In the genomic region with DNA sequence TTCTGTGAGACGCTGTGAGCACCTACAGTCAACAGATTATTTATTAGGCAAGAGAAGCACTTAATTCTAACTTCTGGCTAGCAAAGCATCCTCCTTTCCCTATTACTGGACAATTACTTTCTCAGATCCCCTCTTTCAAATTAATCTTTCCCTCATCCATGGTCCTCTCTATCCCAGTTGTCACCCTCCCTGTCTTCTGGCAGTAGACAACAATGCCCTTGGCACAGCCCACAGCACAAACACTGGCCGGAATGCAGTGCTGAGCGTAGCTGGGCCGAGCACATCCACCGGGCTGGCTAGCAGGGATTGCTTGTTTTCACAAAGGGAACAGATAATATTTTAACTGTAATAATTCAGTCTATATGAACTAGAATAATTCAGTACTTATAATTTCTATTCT, we compare ENCODE assay signal across 15 cellular contexts.
DNase-seq lines count a peak whose midpoint lies in the region; ATAC-seq and TF ChIP-seq lines count a peak whose summit lies in the region.
"Had no signal": no experiment of that assay in that cellular context is flagged by ENCODE, and none has a peak within 500 bp of the region (broad histone marks: within the 10 kb centered on the region; RNA-seq: fewer than 3 reads in every experiment).

No MANE protein-coding gene starts in this region.

- WGBS in psoas muscle, 3 donors = 24 to 39% (median 35%) methylated on average over 5 of the region's 5 CpGs
- 78 to 82% methylated on average over 5 of the region's 5 CpGs for WGBS in thyroid gland, 2 donors

- H3K4me1 ChIP-seq in ascending aorta (peaks cover 4 to 17% of the 10 kb centered on the region in 2 donors), psoas muscle (peaks cover 13% of the 10 kb centered on the region), thyroid gland (no peaks in the 10 kb centered on the region)
- H3K4me1 ChIP-seq: gastrocnemius medialis had no signal

- peak overlapping the region; percentile 82 to 85 for H3K27ac ChIP-seq in ascending aorta
- no peak overlapping the region for H3K27ac ChIP-seq in psoas muscle
- no peak overlapping the region for H3K27ac ChIP-seq in thyroid gland
- H3K27ac ChIP-seq: gastrocnemius medialis, Peyer's patch had no signal

- TF ChIP-seq CTCF in ascending aorta (IDR thresholded peaks at IDR 0.05) (no peak), psoas muscle (IDR thresholded peaks at IDR 0.05) (no peak), thyroid gland (IDR thresholded peaks at IDR 0.05) (no peak), GM10248 (IDR thresholded peaks at IDR 0.05; ENCODE audit: control extremely low read depth, extremely low read depth, low read depth, missing control alignments) (no peak)

- H3K27me3 ChIP-seq in ascending aorta = no peaks in the 10 kb centered on the region
- peaks cover 0 to 3% (median 0%) of the 10 kb centered on the region in 3 donors for H3K27me3 ChIP-seq in psoas muscle (ENCODE audit: insufficient read depth in 3 of 3, low read length in 2 of 3)
- no peaks in the 10 kb centered on the region for H3K27me3 ChIP-seq in thyroid gland
- H3K27me3 ChIP-seq: gastrocnemius medialis, Peyer's patch had no signal

- intact Hi-C loops in ascending aorta (cut with DNase I) = no loop called here
- intact Hi-C loops in psoas muscle (cut with DNase I) = no loop called here
- intact Hi-C loops in thyroid gland (cut with DNase I) = no loop called here

- no peak overlapping the region for H3K27ac Mint-ChIP-seq in activated CD4-positive, alpha-beta memory T cell treated with anti-CD3 and anti-CD28 coated beads, Interleukin-2, amount 10 ng/mL, durations not matched to agents 7 days and 5 days
- H3K27ac Mint-ChIP-seq: activated CD4-positive, alpha-beta T cell treated with anti-CD3 and anti-CD28 coated beads, Interleukin-2, amount 10 ng/mL, durations not matched to agents 24 days and 14 days; B cell; effector memory CD8-positive, alpha-beta T cell had no signal

- no peaks in the 10 kb centered on the region for H3K36me3 Mint-ChIP-seq in activated CD4-positive, alpha-beta memory T cell treated with anti-CD3 and anti-CD28 coated beads, Interleukin-2, amount 10 ng/mL, durations not matched to agents 7 days and 5 days (ENCODE audit: low read depth)

- peak; percentile 20 for DNase-seq in GM03348 (ENCODE audit: low spot score)
- DNase-seq in ascending aorta (ENCODE audit: low spot score in 2 of 2) = peak in 1 of 2 donors; percentile 73
- peak; percentile 16 to 63 for DNase-seq in hippocampal formation (lab: John Stamatoyannopoulos, UW)
- DNase-seq in psoas muscle = peak in 1 of 2 donors; percentile 22
- DNase-seq in activated CD4-positive, alpha-beta memory T cell treated with anti-CD3 and anti-CD28 coated beads, Interleukin-2, amount 10 ng/mL, durations not matched to agents 7 days and 5 days = no peak
- DNase-seq in thyroid gland = no peak
- DNase-seq in GM10248 (ENCODE audit: extremely low spot score) = no peak
- DNase-seq: activated CD4-positive, alpha-beta T cell treated with anti-CD3 and anti-CD28 coated beads, Interleukin-2, amount 10 ng/mL, durations not matched to agents 24 days and 14 days; effector memory CD8-positive, alpha-beta T cell; gastrocnemius medialis; left colon; Peyer's patch; T-helper 2 cell had no signal

- no peak overlapping the region for H3K4me3 Mint-ChIP-seq in activated CD4-positive, alpha-beta memory T cell treated with anti-CD3 and anti-CD28 coated beads, Interleukin-2, amount 10 ng/mL, durations not matched to agents 7 days and 5 days
- H3K4me3 Mint-ChIP-seq: activated CD4-positive, alpha-beta T cell treated with anti-CD3 and anti-CD28 coated beads, Interleukin-2, amount 10 ng/mL, durations not matched to agents 24 days and 14 days; B cell; effector memory CD8-positive, alpha-beta T cell had no signal

- no peaks in the 10 kb centered on the region for H3K27me3 Mint-ChIP-seq in activated CD4-positive, alpha-beta memory T cell treated with anti-CD3 and anti-CD28 coated beads, Interleukin-2, amount 10 ng/mL, durations not matched to agents 7 days and 5 days
- H3K27me3 Mint-ChIP-seq: activated CD4-positive, alpha-beta T cell treated with anti-CD3 and anti-CD28 coated beads, Interleukin-2, amount 10 ng/mL, durations not matched to agents 24 days and 14 days; B cell; effector memory CD8-positive, alpha-beta T cell had no signal

- no peaks in the 10 kb centered on the region for H3K9me3 ChIP-seq in ascending aorta
- H3K9me3 ChIP-seq in psoas muscle = no peaks in the 10 kb centered on the region
- no peaks in the 10 kb centered on the region for H3K9me3 ChIP-seq in thyroid gland
- H3K9me3 ChIP-seq: gastrocnemius medialis, Peyer's patch had no signal

- POLR2A ChIA-PET in activated CD4-positive, alpha-beta memory T cell treated with anti-CD3 and anti-CD28 coated beads, Interleukin-2, amount 10 ng/mL, durations not matched to agents 7 days and 5 days (lab: Charles Lee) = no interaction called here
- POLR2A ChIA-PET in GM10248 (lab: Yijun Ruan, JAX) = no interaction called here

- ATAC-seq in psoas muscle (peak; percentile 57 to 79 (median 65)), GM18867 (IDR thresholded peaks at IDR 0.05; ENCODE audit: unreplicated experiment) (no peak)
- ATAC-seq: effector memory CD8-positive, alpha-beta T cell; gastrocnemius medialis; left colon had no signal

- H3K4me1 Mint-ChIP-seq in activated CD4-positive, alpha-beta memory T cell treated with anti-CD3 and anti-CD28 coated beads, Interleukin-2, amount 10 ng/mL, durations not matched to agents 7 days and 5 days = no peaks in the 10 kb centered on the region
- H3K4me1 Mint-ChIP-seq: activated CD4-positive, alpha-beta T cell treated with anti-CD3 and anti-CD28 coated beads, Interleukin-2, amount 10 ng/mL, durations not matched to agents 24 days and 14 days had no signal

- no peaks in the 10 kb centered on the region for H3K9me3 Mint-ChIP-seq in activated CD4-positive, alpha-beta memory T cell treated with anti-CD3 and anti-CD28 coated beads, Interleukin-2, amount 10 ng/mL, durations not matched to agents 7 days and 5 days
- H3K9me3 Mint-ChIP-seq: activated CD4-positive, alpha-beta T cell treated with anti-CD3 and anti-CD28 coated beads, Interleukin-2, amount 10 ng/mL, durations not matched to agents 24 days and 14 days; effector memory CD8-positive, alpha-beta T cell had no signal

- no peak for TF ChIP-seq POLR2A in thyroid gland (IDR thresholded peaks at IDR 0.05)

- CTCF ChIA-PET in activated CD4-positive, alpha-beta memory T cell treated with anti-CD3 and anti-CD28 coated beads, Interleukin-2, amount 10 ng/mL, durations not matched to agents 7 days and 5 days (lab: Charles Lee) = no interaction called here
- CTCF ChIA-PET in GM10248 (lab: Yijun Ruan, JAX) = interaction anchor here (1.8 kb wide), 1 partner anchor 13 kb away, joined by 4 read pairs; no protein-coding TSS in a partner anchor

- H3K4me3 ChIP-seq in ascending aorta (peak overlapping the region; percentile 15 to 54), psoas muscle (no peak overlapping the region), thyroid gland (replicated peaks in 1 of 3) (no peak overlapping the region)
- H3K4me3 ChIP-seq: gastrocnemius medialis, Peyer's patch had no signal

- H3K36me3 ChIP-seq in ascending aorta (no peaks in the 10 kb centered on the region), psoas muscle (ENCODE audit: insufficient read depth in 1 of 2, low read depth in 1 of 2) (no peaks in the 10 kb centered on the region), thyroid gland (no peaks in the 10 kb centered on the region)
- H3K36me3 ChIP-seq: gastrocnemius medialis, Peyer's patch had no signal

Comparison
In these comparisons a context has a peak if more than half of its experiments do, and no peak if none do; other contexts are left out.
1. DNase-seq: peak in GM03348 (single experiment) and hippocampal formation (2 of 2); none in activated CD4-positive, alpha-beta memory T cell treated with anti-CD3 and anti-CD28 coated beads, Interleukin-2, amount 10 ng/mL, durations not matched to agents 7 days and 5 days (single experiment), thyroid gland (0 of 2) and GM10248 (single experiment).
2. H3K27ac ChIP-seq: peak in ascending aorta (2 of 2); none in psoas muscle (single experiment) and thyroid gland (0 of 3).
3. H3K4me3 ChIP-seq: peak in ascending aorta (2 of 2); none in psoas muscle (single experiment) and thyroid gland (0 of 3).